ENCODE assay signal across 1 cellular context in genomic region chr1:231421971-231422797, GRCh38.
TF ChIP-seq lines count a peak whose summit lies in the region.

TSS of gene EGLN1 (minus strand) at chr1:231422287. CDS start at chr1:231421888, 399 bp downstream.

TF ChIP-seq in K562, 482 proteins besides CTCF, POLR2A, EP300 and RAD21 (continued from another document and continues in another):
- TF ChIP-seq SOX6 (IDR thresholded peaks at IDR 0.05) (peak; percentile 40; the same call in 1 of the 2 replicates), SAFB (IDR thresholded peaks at IDR 0.05; ENCODE audit: borderline replicate concordance, low read depth, low read length) (no peak), ZNF217 (CRISPR knock-in tag; IDR thresholded peaks at IDR 0.05) (no peak), ZFPM2 (CRISPR knock-in tag; IDR thresholded peaks at IDR 0.05) (no peak), ZNF551 (CRISPR knock-in tag; IDR thresholded peaks at IDR 0.05) (no peak), STAT5B (CRISPR knock-in tag; IDR thresholded peaks at IDR 0.05) (no peak), ZNF76 (CRISPR knock-in tag; IDR thresholded peaks at IDR 0.05; ENCODE audit: borderline replicate concordance) (no peak; the same call in 1 of the 2 replicates), TAF9B (IDR thresholded peaks at IDR 0.05; ENCODE audit: partially characterized antibody) (no peak), ZBTB43 (CRISPR knock-in tag; IDR thresholded peaks at IDR 0.05) (no peak; the same call in 1 of the 2 replicates), ELK1 (CRISPR knock-in tag; IDR thresholded peaks at IDR 0.05) (no peak), MAFG (tag; conservative IDR thresholded peaks at IDR 0.05) (no peak), EHMT2 (IDR thresholded peaks at IDR 0.05) (no peak), ZC3H4 (CRISPR knock-in tag; IDR thresholded peaks at IDR 0.05; ENCODE audit: borderline replicate concordance) (no peak), DNMT1 (IDR thresholded peaks at IDR 0.05) (no peak), MBD1 (CRISPR knock-in tag; IDR thresholded peaks at IDR 0.05) (no peak), CREM (IDR thresholded peaks at IDR 0.05; ENCODE audit: low read depth) (peak; percentile 63; the same call in 1 of the 2 replicates), GATAD2B (IDR thresholded peaks at IDR 0.05; ENCODE audit: borderline replicate concordance) (no peak), TCF7L2 (IDR thresholded peaks at IDR 0.05; ENCODE audit: low read depth, low read length) (no peak), PHF8 (IDR thresholded peaks at IDR 0.05; ENCODE audit: borderline replicate concordance, low read length) (peak; percentile 93), KLF13 (tag; IDR thresholded peaks at IDR 0.05; ENCODE audit: borderline replicate concordance, low read depth) (no peak), ATF7 (IDR thresholded peaks at IDR 0.05) (peak; percentile 59), ZNF79 (CRISPR knock-in tag; IDR thresholded peaks at IDR 0.05; ENCODE audit: low read depth) (no peak), RERE (CRISPR knock-in tag; IDR thresholded peaks at IDR 0.05; ENCODE audit: borderline replicate concordance) (no peak), PHF21A (IDR thresholded peaks at IDR 0.05; ENCODE audit: borderline replicate concordance, low read depth) (peak; percentile 60; the same call in 1 of the 2 replicates), FOSL1 (tag; conservative IDR thresholded peaks at IDR 0.05) (peak; percentile 36; the same call in 1 of the 2 replicates), JUN (IDR thresholded peaks at IDR 0.05; ENCODE audit: borderline replicate concordance, low read depth, low read length) (peak; percentile 59; the same call in 1 of the 2 replicates), JUN (CRISPR knock-in tag; IDR thresholded peaks at IDR 0.05; ENCODE audit: borderline replicate concordance) (no peak), THRA (IDR thresholded peaks at IDR 0.05) (no peak), HES1 (IDR thresholded peaks at IDR 0.05; ENCODE audit: low read depth) (no peak), ZNF586 (CRISPR knock-in tag; conservative IDR thresholded peaks at IDR 0.05) (no peak), SRSF3 (IDR thresholded peaks at IDR 0.05; ENCODE audit: insufficient read depth, low read length) (no peak), CAMTA2 (CRISPR knock-in tag; conservative IDR thresholded peaks at IDR 0.05) (no peak), TEAD4 (IDR thresholded peaks at IDR 0.05; ENCODE audit: low read length) (peak; percentile 25; the same call in 1 of the 2 replicates), TEAD4 (CRISPR knock-in tag; IDR thresholded peaks at IDR 0.05; ENCODE audit: borderline replicate concordance) (no peak), ATF4 (CRISPR knock-in tag; IDR thresholded peaks at IDR 0.05) (no peak; the same call in 1 of the 2 replicates)
- TF ChIP-seq, protein P1, sequence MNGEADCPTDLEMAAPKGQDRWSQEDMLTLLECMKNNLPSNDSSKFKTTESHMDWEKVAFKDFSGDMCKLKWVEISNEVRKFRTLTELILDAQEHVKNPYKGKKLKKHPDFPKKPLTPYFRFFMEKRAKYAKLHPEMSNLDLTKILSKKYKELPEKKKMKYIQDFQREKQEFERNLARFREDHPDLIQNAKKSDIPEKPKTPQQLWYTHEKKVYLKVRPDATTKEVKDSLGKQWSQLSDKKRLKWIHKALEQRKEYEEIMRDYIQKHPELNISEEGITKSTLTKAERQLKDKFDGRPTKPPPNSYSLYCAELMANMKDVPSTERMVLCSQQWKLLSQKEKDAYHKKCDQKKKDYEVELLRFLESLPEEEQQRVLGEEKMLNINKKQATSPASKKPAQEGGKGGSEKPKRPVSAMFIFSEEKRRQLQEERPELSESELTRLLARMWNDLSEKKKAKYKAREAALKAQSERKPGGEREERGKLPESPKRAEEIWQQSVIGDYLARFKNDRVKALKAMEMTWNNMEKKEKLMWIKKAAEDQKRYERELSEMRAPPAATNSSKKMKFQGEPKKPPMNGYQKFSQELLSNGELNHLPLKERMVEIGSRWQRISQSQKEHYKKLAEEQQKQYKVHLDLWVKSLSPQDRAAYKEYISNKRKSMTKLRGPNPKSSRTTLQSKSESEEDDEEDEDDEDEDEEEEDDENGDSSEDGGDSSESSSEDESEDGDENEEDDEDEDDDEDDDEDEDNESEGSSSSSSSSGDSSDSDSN (IDR thresholded peaks at IDR 0.05; ENCODE audit: borderline replicate concordance in 1 of 2, low read depth in 2 of 2, low read length in 2 of 2), result peak; percentile 98 to 99
- TF ChIP-seq, protein P2, sequence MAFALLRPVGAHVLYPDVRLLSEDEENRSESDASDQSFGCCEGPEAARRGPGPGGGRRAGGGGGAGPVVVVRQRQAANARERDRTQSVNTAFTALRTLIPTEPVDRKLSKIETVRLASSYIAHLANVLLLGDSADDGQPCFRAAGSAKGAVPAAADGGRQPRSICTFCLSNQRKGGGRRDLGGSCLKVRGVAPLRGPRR (CRISPR knock-in tag; IDR thresholded peaks at IDR 0.05), result no peak
- TF ChIP-seq, protein P3, sequence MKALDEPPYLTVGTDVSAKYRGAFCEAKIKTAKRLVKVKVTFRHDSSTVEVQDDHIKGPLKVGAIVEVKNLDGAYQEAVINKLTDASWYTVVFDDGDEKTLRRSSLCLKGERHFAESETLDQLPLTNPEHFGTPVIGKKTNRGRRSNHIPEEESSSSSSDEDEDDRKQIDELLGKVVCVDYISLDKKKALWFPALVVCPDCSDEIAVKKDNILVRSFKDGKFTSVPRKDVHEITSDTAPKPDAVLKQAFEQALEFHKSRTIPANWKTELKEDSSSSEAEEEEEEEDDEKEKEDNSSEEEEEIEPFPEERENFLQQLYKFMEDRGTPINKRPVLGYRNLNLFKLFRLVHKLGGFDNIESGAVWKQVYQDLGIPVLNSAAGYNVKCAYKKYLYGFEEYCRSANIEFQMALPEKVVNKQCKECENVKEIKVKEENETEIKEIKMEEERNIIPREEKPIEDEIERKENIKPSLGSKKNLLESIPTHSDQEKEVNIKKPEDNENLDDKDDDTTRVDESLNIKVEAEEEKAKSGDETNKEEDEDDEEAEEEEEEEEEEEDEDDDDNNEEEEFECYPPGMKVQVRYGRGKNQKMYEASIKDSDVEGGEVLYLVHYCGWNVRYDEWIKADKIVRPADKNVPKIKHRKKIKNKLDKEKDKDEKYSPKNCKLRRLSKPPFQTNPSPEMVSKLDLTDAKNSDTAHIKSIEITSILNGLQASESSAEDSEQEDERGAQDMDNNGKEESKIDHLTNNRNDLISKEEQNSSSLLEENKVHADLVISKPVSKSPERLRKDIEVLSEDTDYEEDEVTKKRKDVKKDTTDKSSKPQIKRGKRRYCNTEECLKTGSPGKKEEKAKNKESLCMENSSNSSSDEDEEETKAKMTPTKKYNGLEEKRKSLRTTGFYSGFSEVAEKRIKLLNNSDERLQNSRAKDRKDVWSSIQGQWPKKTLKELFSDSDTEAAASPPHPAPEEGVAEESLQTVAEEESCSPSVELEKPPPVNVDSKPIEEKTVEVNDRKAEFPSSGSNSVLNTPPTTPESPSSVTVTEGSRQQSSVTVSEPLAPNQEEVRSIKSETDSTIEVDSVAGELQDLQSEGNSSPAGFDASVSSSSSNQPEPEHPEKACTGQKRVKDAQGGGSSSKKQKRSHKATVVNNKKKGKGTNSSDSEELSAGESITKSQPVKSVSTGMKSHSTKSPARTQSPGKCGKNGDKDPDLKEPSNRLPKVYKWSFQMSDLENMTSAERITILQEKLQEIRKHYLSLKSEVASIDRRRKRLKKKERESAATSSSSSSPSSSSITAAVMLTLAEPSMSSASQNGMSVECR (CRISPR knock-in tag; IDR thresholded peaks at IDR 0.05), result 0 out of 2 replicates have a peak, but pooled peaks have one; percentile 39
